ENCODE assay signal across 8 cellular contexts in genomic region chr17:79741751-79742588, GRCh38. TPM values are rescaled to one million over a fixed set of nuclear protein-coding genes. Genes with fewer than 3 reads are reported as not detected.
DNase-seq lines count a peak whose midpoint lies in the region; ATAC-seq, FAIRE-seq and TF ChIP-seq lines count a peak whose summit lies in the region.

No MANE protein-coding gene starts in this region.

- H3K36me3 Mint-ChIP-seq in T-helper 2 cell treated with Interferon-gamma antibody and Interleukin-4, amounts not matched to agents 5 μg/mL and 100 μg/mL, for 36 hours (ENCODE audit: low read depth) = no peaks in the 10 kb centered on the region
- H3K36me3 Mint-ChIP-seq in astrocyte (ENCODE audit: low read depth, unreplicated experiment) = no peaks in the 10 kb centered on the region

- ATAC-seq in sciatic nerve (peak; percentile 63), GM19455 (IDR thresholded peaks at IDR 0.05; ENCODE audit: unreplicated experiment) (no peak), HG03280 (IDR thresholded peaks at IDR 0.05; ENCODE audit: unreplicated experiment) (no peak)

- no peak overlapping the region for H3K27ac ChIP-seq in astrocyte (ENCODE audit: low read depth, low read length)

- H3K36me3 ChIP-seq in astrocyte (ENCODE audit: insufficient read depth, low read length) = no peaks in the 10 kb centered on the region

- peak overlapping the region; percentile 64 for H3K4me2 ChIP-seq in astrocyte (ENCODE audit: low read length)

- no peaks in the 10 kb centered on the region for H3K9me3 Mint-ChIP-seq in T-helper 2 cell treated with Interferon-gamma antibody and Interleukin-4, amounts not matched to agents 5 μg/mL and 100 μg/mL, for 36 hours
- no peaks in the 10 kb centered on the region for H3K9me3 Mint-ChIP-seq in astrocyte (ENCODE audit: unreplicated experiment)

- H3K79me2 ChIP-seq in astrocyte (ENCODE audit: insufficient read depth, low read length) = no peaks in the 10 kb centered on the region

- H3K4me3 Mint-ChIP-seq in T-helper 2 cell treated with Interferon-gamma antibody and Interleukin-4, amounts not matched to agents 5 μg/mL and 100 μg/mL, for 36 hours = no peak overlapping the region
- no peak overlapping the region for H3K4me3 Mint-ChIP-seq in astrocyte (ENCODE audit: unreplicated experiment)

- H3K9me3 ChIP-seq in astrocyte (ENCODE audit: insufficient read depth, low read depth, low read length) = no peaks in the 10 kb centered on the region

- H4K20me1 ChIP-seq in astrocyte (ENCODE audit: insufficient read depth, low read length) = no peaks in the 10 kb centered on the region

- peaks cover 35% of the 10 kb centered on the region for H3K27me3 ChIP-seq in astrocyte (ENCODE audit: insufficient read depth, low read length)

- intact Hi-C loops in sciatic nerve (cut with DNase I) = no loop called here

- peaks cover 7% of the 10 kb centered on the region for H3K4me1 ChIP-seq in astrocyte (ENCODE audit: insufficient read depth, low read length)

- in situ Hi-C loops in G401 (cut with HindIII; ENCODE audit: low sequenced_read_pairs) = loop anchor here (10.0 kb wide), 1 partner anchor 53 kb away; the partner anchor contains the start of gene CBX8

- H3K9ac ChIP-seq in astrocyte (ENCODE audit: low read length) = no peak overlapping the region

- no peak for FAIRE-seq in astrocyte (lab: Jason Lieb, UNC)

- H3K27me3 Mint-ChIP-seq in T-helper 2 cell treated with Interferon-gamma antibody and Interleukin-4, amounts not matched to agents 5 μg/mL and 100 μg/mL, for 36 hours (ENCODE audit: low read depth) = peaks cover 41% of the 10 kb centered on the region
- H3K27me3 Mint-ChIP-seq in astrocyte (ENCODE audit: low read depth, unreplicated experiment) = peaks cover 63% of the 10 kb centered on the region

- H3K4me3 ChIP-seq in astrocyte (ENCODE audit: insufficient read depth, low read depth, low read length) = no peak overlapping the region

- peaks cover 8% of the 10 kb centered on the region for H3K4me1 Mint-ChIP-seq in T-helper 2 cell treated with Interferon-gamma antibody and Interleukin-4, amounts not matched to agents 5 μg/mL and 100 μg/mL, for 36 hours (ENCODE audit: low read depth)
- peaks cover 12% of the 10 kb centered on the region for H3K4me1 Mint-ChIP-seq in astrocyte (ENCODE audit: low read depth, unreplicated experiment)

- peak; percentile 67 for DNase-seq in G401 (ENCODE audit: low spot score)
- peak; percentile 33 for DNase-seq in NCI-H128 (lab: John Stamatoyannopoulos, UW; ENCODE audit: unreplicated experiment)
- DNase-seq in T-helper 2 cell treated with Interferon-gamma antibody and Interleukin-4, amounts not matched to agents 5 μg/mL and 100 μg/mL, for 36 hours (ENCODE audit: low spot score) = peak; percentile 72
- DNase-seq in astrocyte (ENCODE audit: low read depth) = no peak
- peak in 47 of 51 donors; percentile 6 to 83 (median 54) for DNase-seq in hypothalamus (lab: John Stamatoyannopoulos, UW)
- peak; percentile 82 for DNase-seq in sciatic nerve (ENCODE audit: low spot score)

- no peak overlapping the region for H2AFZ ChIP-seq in astrocyte (ENCODE audit: low read depth, low read length)

- TF ChIP-seq CTCF in astrocyte (IDR thresholded peaks at IDR 0.05; ENCODE audit: insufficient read depth, low read depth, low read length) = peak; percentile 45

- H3K27ac Mint-ChIP-seq in T-helper 2 cell treated with Interferon-gamma antibody and Interleukin-4, amounts not matched to agents 5 μg/mL and 100 μg/mL, for 36 hours = no peak overlapping the region
- no peak overlapping the region for H3K27ac Mint-ChIP-seq in astrocyte (ENCODE audit: unreplicated experiment)

RNA-seq across cellular contexts. Expression of gene ENPP7, which starts 11.2 kb away (rescaled TPM):
- total RNA-seq in G401 (2014; rRNA removed; shearing (Covaris generic)) = not detected in 2 replicates
- total RNA-seq in astrocyte (not detected in 2 replicates), sciatic nerve (not detected)

RNA-seq across cellular contexts. Expression of gene CBX2, which starts 36.0 kb away (rescaled TPM):
- 35.8 and 48.4 TPM in 2 replicates for total RNA-seq in G401 (2014; rRNA removed; shearing (Covaris generic))
- 3.9 and 6.7 TPM in 2 replicates for total RNA-seq in astrocyte
- 4.7 TPM for total RNA-seq in sciatic nerve

RNA-seq across cellular contexts. Expression of gene CBX8, which starts 54.9 kb away (rescaled TPM):
- total RNA-seq in G401 (2014; rRNA removed; shearing (Covaris generic)) = 15.8 and 18.8 TPM in 2 replicates
- total RNA-seq in astrocyte (2.5 and 3.4 TPM in 2 replicates), sciatic nerve (2.0 TPM)
